1 cellular context compared by ENCODE assay signal in the genomic region with DNA sequence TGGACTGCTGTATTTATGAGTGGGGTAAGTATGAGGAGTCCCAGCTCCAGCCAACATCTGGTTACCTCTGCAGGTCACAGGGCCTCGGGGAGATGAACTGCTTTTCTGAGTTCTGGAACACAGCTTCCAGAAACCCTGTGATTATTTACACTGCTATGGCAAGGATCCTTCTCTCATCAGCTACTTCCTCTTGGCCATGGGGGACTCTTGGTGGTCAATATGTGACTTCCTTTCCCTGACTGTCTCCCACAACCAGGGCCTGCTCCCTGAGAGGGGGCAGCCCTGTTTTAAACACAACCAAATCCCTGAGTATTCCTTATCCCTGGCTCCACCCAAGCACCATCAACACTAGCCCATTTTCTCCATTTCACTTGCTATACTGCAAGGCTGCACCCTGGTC.
TF ChIP-seq lines count a peak whose summit lies in the region.

No MANE protein-coding gene starts in this region.

TF ChIP-seq in GM12878, 131 proteins besides CTCF, POLR2A, EP300 and RAD21:
- TF ChIP-seq NBN (IDR thresholded peaks at IDR 0.05), result no peak
- TF ChIP-seq, protein P1, sequence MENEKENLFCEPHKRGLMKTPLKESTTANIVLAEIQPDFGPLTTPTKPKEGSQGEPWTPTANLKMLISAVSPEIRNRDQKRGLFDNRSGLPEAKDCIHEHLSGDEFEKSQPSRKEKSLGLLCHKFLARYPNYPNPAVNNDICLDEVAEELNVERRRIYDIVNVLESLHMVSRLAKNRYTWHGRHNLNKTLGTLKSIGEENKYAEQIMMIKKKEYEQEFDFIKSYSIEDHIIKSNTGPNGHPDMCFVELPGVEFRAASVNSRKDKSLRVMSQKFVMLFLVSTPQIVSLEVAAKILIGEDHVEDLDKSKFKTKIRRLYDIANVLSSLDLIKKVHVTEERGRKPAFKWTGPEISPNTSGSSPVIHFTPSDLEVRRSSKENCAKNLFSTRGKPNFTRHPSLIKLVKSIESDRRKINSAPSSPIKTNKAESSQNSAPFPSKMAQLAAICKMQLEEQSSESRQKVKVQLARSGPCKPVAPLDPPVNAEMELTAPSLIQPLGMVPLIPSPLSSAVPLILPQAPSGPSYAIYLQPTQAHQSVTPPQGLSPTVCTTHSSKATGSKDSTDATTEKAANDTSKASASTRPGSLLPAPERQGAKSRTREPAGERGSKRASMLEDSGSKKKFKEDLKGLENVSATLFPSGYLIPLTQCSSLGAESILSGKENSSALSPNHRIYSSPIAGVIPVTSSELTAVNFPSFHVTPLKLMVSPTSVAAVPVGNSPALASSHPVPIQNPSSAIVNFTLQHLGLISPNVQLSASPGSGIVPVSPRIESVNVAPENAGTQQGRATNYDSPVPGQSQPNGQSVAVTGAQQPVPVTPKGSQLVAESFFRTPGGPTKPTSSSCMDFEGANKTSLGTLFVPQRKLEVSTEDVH (IDR thresholded peaks at IDR 0.05; ENCODE audit: low read depth, partially characterized antibody), result no peak
- TF ChIP-seq NR2C1 (IDR thresholded peaks at IDR 0.05), result no peak
- TF ChIP-seq RB1 (IDR thresholded peaks at IDR 0.05; ENCODE audit: borderline replicate concordance), result no peak
- TF ChIP-seq CREB1 (IDR thresholded peaks at IDR 0.05; ENCODE audit: low read depth), result no peak
- no peak for TF ChIP-seq SPI1 (IDR thresholded peaks at IDR 0.05; ENCODE audit: borderline replicate concordance, insufficient read depth, low read depth, low read length)
